12 cellular contexts compared by ENCODE assay signal in the genomic region with DNA sequence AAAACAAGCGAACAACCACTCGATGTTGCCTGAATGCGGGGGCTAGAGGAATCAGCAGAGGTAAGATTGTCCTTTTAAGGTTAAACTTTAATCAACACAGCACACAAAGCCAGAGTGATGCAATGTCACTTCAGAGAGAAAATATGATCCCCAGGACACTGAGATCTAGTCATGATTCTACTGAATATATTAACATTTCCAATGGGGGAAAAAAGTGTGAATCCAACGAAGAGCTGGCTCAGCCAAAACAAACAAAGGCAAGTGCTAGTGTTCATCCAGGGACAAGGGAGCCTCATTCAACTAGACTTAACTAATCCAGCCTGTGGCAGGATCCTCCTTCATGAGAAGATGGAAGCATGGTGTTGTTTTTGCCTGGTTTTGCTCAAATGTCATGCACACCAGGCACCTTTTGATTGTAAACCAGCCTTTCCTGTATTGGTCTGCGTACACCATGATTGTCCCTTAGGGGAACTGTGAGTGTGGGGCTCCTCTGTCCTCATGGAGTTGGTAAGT. TPM values are rescaled to one million over a fixed set of nuclear protein-coding genes. Genes with fewer than 3 reads are reported as not detected.
DNase-seq lines count a peak whose midpoint lies in the region; ATAC-seq and TF ChIP-seq lines count a peak whose summit lies in the region.
"Had no signal": no experiment of that assay in that cellular context is flagged by ENCODE, and none has a peak within 500 bp of the region (broad histone marks: within the 10 kb centered on the region; RNA-seq: fewer than 3 reads in every experiment).

No MANE protein-coding gene starts in this region.

- no peak for ATAC-seq in HG02763 (IDR thresholded peaks at IDR 0.05; ENCODE audit: unreplicated experiment)
- no peak for ATAC-seq in SK-N-SH treated with all-trans-retinoic acid at 6 μM for 48 hours

- H3K36me3 Mint-ChIP-seq in chondrocyte (ENCODE audit: low read depth) = no peaks in the 10 kb centered on the region
- no peaks in the 10 kb centered on the region for H3K36me3 Mint-ChIP-seq in osteocyte (ENCODE audit: unreplicated experiment)
- H3K36me3 Mint-ChIP-seq: CD4-positive, alpha-beta memory T cell had no signal

- no peak for TF ChIP-seq CTCF in chondrocyte (IDR thresholded peaks at IDR 0.05)
- no peak for TF ChIP-seq CTCF in osteocyte (IDR thresholded peaks at IDR 0.05)

- H3K27me3 Mint-ChIP-seq in chondrocyte (ENCODE audit: low read depth) (no peaks in the 10 kb centered on the region), osteocyte (ENCODE audit: unreplicated experiment) (no peaks in the 10 kb centered on the region)
- H3K27me3 Mint-ChIP-seq: CD4-positive, alpha-beta memory T cell; progenitor cell of endocrine pancreas had no signal

- H3K9me3 Mint-ChIP-seq in chondrocyte (ENCODE audit: low read depth) (no peaks in the 10 kb centered on the region), osteocyte (ENCODE audit: unreplicated experiment) (no peaks in the 10 kb centered on the region)
- H3K9me3 Mint-ChIP-seq: CD4-positive, alpha-beta memory T cell had no signal

- DNase-seq in DMS79 treated with DMSO at 0.1 percent for 48 hours (lab: John Stamatoyannopoulos, UW) (peak; percentile 73), NCI-H2196 (lab: John Stamatoyannopoulos, UW; ENCODE audit: unreplicated experiment) (peak; percentile 85), chondrocyte (ENCODE audit: low spot score) (no peak), osteocyte (ENCODE audit: extremely low spot score, unreplicated experiment) (no peak), GDM1 (lab: John Stamatoyannopoulos, UW) (no peak), midbrain (lab: John Stamatoyannopoulos, UW) (no peak)
- DNase-seq: CD4-positive, alpha-beta memory T cell; MV-4-11; tibial artery had no signal

- peak overlapping the region; percentile 68 for H3K27ac Mint-ChIP-seq in chondrocyte (ENCODE audit: unreplicated experiment)
- peak overlapping the region; percentile 77 for H3K27ac Mint-ChIP-seq in osteocyte (ENCODE audit: unreplicated experiment)
- H3K27ac Mint-ChIP-seq: CD4-positive, alpha-beta memory T cell; progenitor cell of endocrine pancreas had no signal

- H3K4me3 Mint-ChIP-seq in chondrocyte (ENCODE audit: unreplicated experiment) = no peak overlapping the region
- H3K4me3 Mint-ChIP-seq in osteocyte (ENCODE audit: unreplicated experiment) = peak overlapping the region; percentile 33
- H3K4me3 Mint-ChIP-seq: CD4-positive, alpha-beta memory T cell had no signal

- H3K4me1 Mint-ChIP-seq in chondrocyte (ENCODE audit: low read depth) (peaks cover 31% of the 10 kb centered on the region), osteocyte (ENCODE audit: unreplicated experiment) (peaks cover 17% of the 10 kb centered on the region)
- H3K4me1 Mint-ChIP-seq: CD4-positive, alpha-beta memory T cell had no signal

TF ChIP-seq in SK-N-SH treated with all-trans-retinoic acid at 6 μM for 48 hours, 23 proteins besides CTCF, POLR2A, EP300 and RAD21:
- TF ChIP-seq OSR1 (CRISPR knock-in tag; IDR thresholded peaks at IDR 0.05) (no peak), PPARA (CRISPR knock-in tag; IDR thresholded peaks at IDR 0.05; ENCODE audit: borderline replicate concordance) (no peak), RARB (CRISPR knock-in tag; IDR thresholded peaks at IDR 0.05) (no peak), ZC3H10 (CRISPR knock-in tag; IDR thresholded peaks at IDR 0.05) (no peak), GLIS3 (CRISPR knock-in tag; IDR thresholded peaks at IDR 0.05) (no peak), ZNF70 (CRISPR knock-in tag; IDR thresholded peaks at IDR 0.05) (no peak), CSDC2 (CRISPR knock-in tag; IDR thresholded peaks at IDR 0.05) (no peak)

RNA-seq across cellular contexts. Expression of a gene that starts 35.8 kb away (rescaled TPM):
- total RNA-seq in chondrocyte (1.3 to 2.6 TPM (median 2.5 TPM) in 3 replicates), osteocyte (0.52 and 0.54 TPM in 2 replicates)

RNA-seq across cellular contexts. Expression of a gene that starts 40.5 kb away (rescaled TPM):
- total RNA-seq in chondrocyte = 142 to 227 TPM (median 151 TPM) in 3 replicates
- total RNA-seq in osteocyte = 252 and 294 TPM in 2 replicates
- total RNA-seq: CD4-positive, alpha-beta memory T cell had no signal

Comparison
In these comparisons a context has a peak if more than half of its experiments do, and no peak if none do; other contexts are left out.
1. DNase-seq: peak in DMS79 treated with DMSO at 0.1 percent for 48 hours (single experiment) and NCI-H2196 (single experiment); none in chondrocyte (single experiment), osteocyte (single experiment), GDM1 (single experiment) and midbrain (single experiment).